ENCODE assay signal across 8 cellular contexts in genomic region chr20:8018928-8019177, GRCh38. TPM values are rescaled to one million over a fixed set of nuclear protein-coding genes. Genes with fewer than 3 reads are reported as not detected.
A peak's percentile ranks its signal among the peaks of the same experiment; 100 is the strongest.
DNase-seq lines count a peak whose midpoint lies in the region; ATAC-seq lines count a peak whose summit lies in the region.

No MANE protein-coding gene starts in this region.

- H3K36me3 Mint-ChIP-seq in activated CD4-positive, alpha-beta T cell treated with anti-CD3 and anti-CD28 coated beads, Interleukin-2, amount 10 ng/mL, durations not matched to agents 7 days and 5 days (ENCODE audit: low read depth) = peaks cover 4% of the 10 kb centered on the region
- peaks cover 5% of the 10 kb centered on the region for H3K36me3 Mint-ChIP-seq in activated naive CD8-positive, alpha-beta T cell
- H3K36me3 Mint-ChIP-seq in stimulated activated naive B cell treated with anti-CD40 and anti-IgM and Interleukin-4, amounts not matched to agents 10 μg/mL and 1 μg/mL and 100 μg/mL, for 72 hours = no peaks in the 10 kb centered on the region

- no peaks in the 10 kb centered on the region for H3K9me3 ChIP-seq in iPS-15b (ENCODE audit: control insufficient read depth, insufficient read depth, low read length)

- POLR2A ChIA-PET in activated CD4-positive, alpha-beta T cell treated with anti-CD3 and anti-CD28 coated beads, Interleukin-2, amount 10 ng/mL, durations not matched to agents 7 days and 5 days (lab: Charles Lee) = interaction anchor here (0.6 kb wide), 1 partner anchor 341 kb away, joined by 3 read pairs; no protein-coding TSS in a partner anchor

- H3K4me1 Mint-ChIP-seq in activated CD4-positive, alpha-beta T cell treated with anti-CD3 and anti-CD28 coated beads, Interleukin-2, amount 10 ng/mL, durations not matched to agents 7 days and 5 days = peaks cover 19% of the 10 kb centered on the region
- H3K4me1 Mint-ChIP-seq in activated naive CD8-positive, alpha-beta T cell (ENCODE audit: low read depth) = peaks cover 41% of the 10 kb centered on the region
- H3K4me1 Mint-ChIP-seq in stimulated activated naive B cell treated with anti-CD40 and anti-IgM and Interleukin-4, amounts not matched to agents 10 μg/mL and 1 μg/mL and 100 μg/mL, for 72 hours = peaks cover 9 to 14% of the 10 kb centered on the region in 2 donors

- CTCF ChIA-PET in activated CD4-positive, alpha-beta T cell treated with anti-CD3 and anti-CD28 coated beads, Interleukin-2, amount 10 ng/mL, durations not matched to agents 7 days and 5 days (lab: Charles Lee) = no interaction called here

- H3K27me3 Mint-ChIP-seq in activated CD4-positive, alpha-beta T cell treated with anti-CD3 and anti-CD28 coated beads, Interleukin-2, amount 10 ng/mL, durations not matched to agents 7 days and 5 days = peaks cover under 1% of the 10 kb centered on the region
- no peaks in the 10 kb centered on the region for H3K27me3 Mint-ChIP-seq in activated naive CD8-positive, alpha-beta T cell
- no peaks in the 10 kb centered on the region for H3K27me3 Mint-ChIP-seq in stimulated activated naive B cell treated with anti-CD40 and anti-IgM and Interleukin-4, amounts not matched to agents 10 μg/mL and 1 μg/mL and 100 μg/mL, for 72 hours

- no peaks in the 10 kb centered on the region for H3K4me1 ChIP-seq in iPS-15b (ENCODE audit: control insufficient read depth, insufficient read depth, low read length)

- H3K4me3 Mint-ChIP-seq in activated CD4-positive, alpha-beta T cell treated with anti-CD3 and anti-CD28 coated beads, Interleukin-2, amount 10 ng/mL, durations not matched to agents 7 days and 5 days = peak overlapping the region; percentile 87
- H3K4me3 Mint-ChIP-seq in activated naive CD8-positive, alpha-beta T cell = peak overlapping the region; percentile 91
- H3K4me3 Mint-ChIP-seq in stimulated activated naive B cell treated with anti-CD40 and anti-IgM and Interleukin-4, amounts not matched to agents 10 μg/mL and 1 μg/mL and 100 μg/mL, for 72 hours = no peak overlapping the region

- no peaks in the 10 kb centered on the region for H3K9me3 Mint-ChIP-seq in activated CD4-positive, alpha-beta T cell treated with anti-CD3 and anti-CD28 coated beads, Interleukin-2, amount 10 ng/mL, durations not matched to agents 7 days and 5 days
- H3K9me3 Mint-ChIP-seq in activated naive CD8-positive, alpha-beta T cell (ENCODE audit: low read depth) = no peaks in the 10 kb centered on the region
- no peaks in the 10 kb centered on the region for H3K9me3 Mint-ChIP-seq in stimulated activated naive B cell treated with anti-CD40 and anti-IgM and Interleukin-4, amounts not matched to agents 10 μg/mL and 1 μg/mL and 100 μg/mL, for 72 hours

- no peak for DNase-seq in activated CD4-positive, alpha-beta T cell treated with anti-CD3 and anti-CD28 coated beads, Interleukin-2, amount 10 ng/mL, durations not matched to agents 7 days and 5 days
- DNase-seq in activated CD4-positive, alpha-beta T cell treated with anti-CD3 and anti-CD28 coated beads for 4 hours = no peak
- DNase-seq in NCI-H1105 treated with DMSO at 0.1 percent for 48 hours (lab: John Stamatoyannopoulos, UW) = peak; percentile 78
- DNase-seq in stimulated activated naive B cell treated with anti-CD40 and anti-IgM and Interleukin-4, amounts not matched to agents 10 μg/mL and 1 μg/mL and 100 μg/mL, for 72 hours = no peak
- DNase-seq in D341Med (ENCODE audit: low spot score) = no peak

- H3K27me3 ChIP-seq in iPS-15b (ENCODE audit: control insufficient read depth, insufficient read depth, low read length) = peaks cover 14% of the 10 kb centered on the region

- H3K36me3 ChIP-seq in iPS-15b (ENCODE audit: control insufficient read depth, insufficient read depth, low read length) = no peaks in the 10 kb centered on the region

- peak overlapping the region; percentile 88 for H3K4me3 ChIP-seq in iPS-15b (ENCODE audit: low read depth, low read length)

- peak; percentile 21 for ATAC-seq in HG02610 (IDR thresholded peaks at IDR 0.05; ENCODE audit: unreplicated experiment)
- peak; percentile 43 to 44 for ATAC-seq in stimulated activated naive B cell treated with anti-CD40 and anti-IgM and Interleukin-4, amounts not matched to agents 10 μg/mL and 1 μg/mL and 100 μg/mL, for 72 hours (replicated peaks)

- no peak overlapping the region for H3K9ac ChIP-seq in iPS-15b (ENCODE audit: low read depth, low read length)

- H3K27ac Mint-ChIP-seq in activated CD4-positive, alpha-beta T cell treated with anti-CD3 and anti-CD28 coated beads, Interleukin-2, amount 10 ng/mL, durations not matched to agents 7 days and 5 days = peak overlapping the region; percentile 89
- H3K27ac Mint-ChIP-seq in activated naive CD8-positive, alpha-beta T cell = peak overlapping the region; percentile 79
- peak overlapping the region; percentile 52 for H3K27ac Mint-ChIP-seq in stimulated activated naive B cell treated with anti-CD40 and anti-IgM and Interleukin-4, amounts not matched to agents 10 μg/mL and 1 μg/mL and 100 μg/mL, for 72 hours

RNA-seq across cellular contexts. Expression of gene TMX4, which starts 0.7 kb away (rescaled TPM):
- 10 to 100 TPM; 41.4 to 44.8 TPM for total RNA-seq in activated CD4-positive, alpha-beta T cell treated with anti-CD3 and anti-CD28 coated beads, Interleukin-2, amount 10 ng/mL, durations not matched to agents 7 days and 5 days

Comparison
In these comparisons a context has a peak if more than half of its experiments do, and no peak if none do; other contexts are left out.
1. H3K4me3 Mint-ChIP-seq: peak in activated CD4-positive, alpha-beta T cell treated with anti-CD3 and anti-CD28 coated beads, Interleukin-2, amount 10 ng/mL, durations not matched to agents 7 days and 5 days (single experiment) and activated naive CD8-positive, alpha-beta T cell (single experiment); none in stimulated activated naive B cell treated with anti-CD40 and anti-IgM and Interleukin-4, amounts not matched to agents 10 μg/mL and 1 μg/mL and 100 μg/mL, for 72 hours (0 of 2).
2. Peak in every context shown above with its lines, with median percentiles within 50 percentile points of each other: H3K27ac Mint-ChIP-seq.